ENCODE assay signal across 8 cellular contexts in the genomic region with DNA sequence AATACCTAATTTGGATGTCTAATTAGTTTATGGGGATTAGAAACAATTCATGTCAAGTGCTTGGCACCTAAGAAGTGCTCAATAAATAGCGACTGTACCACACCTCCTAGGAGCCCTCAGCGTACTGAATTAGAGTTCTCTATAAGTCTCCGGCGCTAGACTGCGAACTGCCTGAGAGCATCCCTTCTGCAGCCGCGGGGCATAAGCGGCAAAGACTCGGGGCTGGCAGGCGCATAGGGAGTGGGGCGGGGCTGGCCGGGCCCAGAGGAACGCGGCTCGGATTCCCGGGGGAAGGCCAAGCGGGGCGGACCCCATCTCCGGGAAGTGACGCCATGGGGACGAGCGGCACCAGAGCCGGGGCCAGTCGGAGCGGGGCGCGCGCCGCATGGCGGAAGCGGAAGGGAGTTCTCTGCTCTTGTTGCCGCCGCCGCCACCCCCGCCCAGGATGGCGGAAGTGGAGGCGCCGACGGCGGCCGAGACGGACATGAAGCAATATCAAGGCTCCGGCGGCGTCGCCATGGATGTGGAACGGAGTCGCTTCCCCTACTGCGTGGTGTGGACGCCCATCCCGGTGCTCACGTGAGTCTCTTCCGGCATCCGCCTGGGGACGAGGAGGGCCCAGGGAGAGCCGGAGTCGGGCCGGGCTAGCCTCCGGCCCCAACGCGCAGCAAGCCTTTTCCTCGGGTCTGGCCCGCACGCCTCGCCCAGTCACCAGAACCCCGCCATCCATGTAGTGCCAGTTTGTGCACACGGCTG. TPM values are rescaled to one million over a fixed set of nuclear protein-coding genes. Genes with fewer than 3 reads are reported as not detected.
DNase-seq lines count a peak whose midpoint lies in the region; ATAC-seq and TF ChIP-seq lines count a peak whose summit lies in the region.

Gene TMEM222, plus strand, starts transcription at position 351 of the 756 bp plus-strand sequence. Its CDS starts 35 bp downstream, at position 386.

- in situ Hi-C loops in transverse colon (cut with MboI; ENCODE audit: low pct_ligation_motif_present in 1 of 4, low pct_unique_long_range_greater_than_20kb in 1 of 4, low sequenced_read_pairs in 3 of 4): no loop called here

- WGBS in adrenal gland, 4 donors: 0 to 1% (median 1%) methylated on average over 13 to 67 of the region's 67 CpGs
- WGBS in transverse colon (ENCODE audit: low coverage in 1 of 2), 2 donors: 0 to 1% methylated on average over 5 to 50 of the region's 67 CpGs

- H3K27me3 ChIP-seq in adrenal gland (no peaks in the 10 kb centered on the region), transverse colon (peaks cover 8% of the 10 kb centered on the region)

- ATAC-seq in HG02884 (IDR thresholded peaks at IDR 0.05; ENCODE audit: unreplicated experiment): peak; percentile 89

- TF ChIP-seq POLR2A in GM15510 (IDR thresholded peaks at IDR 0.05; ENCODE audit: borderline replicate concordance, extremely low read depth, insufficient read length): peak; percentile 84
- peak; percentile 36 to 62 for TF ChIP-seq POLR2A in adrenal gland (IDR thresholded peaks at IDR 0.05)
- TF ChIP-seq POLR2A in transverse colon (IDR thresholded peaks at IDR 0.05): peak; percentile 85

- H3K27ac ChIP-seq in adrenal gland (peak within 1 kb of the TSS; percentile 60 to 91 (median 81)), transverse colon (peak within 1 kb of the TSS; percentile 89 to 96 (median 90))

- H3K4me1 ChIP-seq in adrenal gland (replicated peaks in 1 of 2) (peaks cover 9 to 26% of the 10 kb centered on the region in 2 donors), transverse colon (peaks cover 13 to 34% (median 18%) of the 10 kb centered on the region in 4 donors)

- peak; percentile 40 for TF ChIP-seq EP300 in transverse colon (IDR thresholded peaks at IDR 0.05; ENCODE audit: low read depth)

- TF ChIP-seq CTCF in adrenal gland (IDR thresholded peaks at IDR 0.05) (peak in 5 of 6 experiments; percentile 20 to 53 (median 35)), transverse colon (IDR thresholded peaks at IDR 0.05) (peak in 4 of 5 experiments; percentile 19 to 55 (median 28))

- H3K36me3 ChIP-seq in adrenal gland (replicated peaks in 1 of 2) (peaks cover 0 to 14% of the 10 kb centered on the region in 2 donors), transverse colon (no peaks in the 10 kb centered on the region)

- DNase-seq in NCI-H146 treated with DMSO at 0.1 percent for 48 hours (lab: John Stamatoyannopoulos, UW; ENCODE audit: unreplicated experiment): peak; percentile 84
- peak; percentile 95 to 99 (median 96) for DNase-seq in T-helper 1 cell
- peak; percentile 95 to 98 (median 98) for DNase-seq in adrenal gland
- peak; percentile 99 for DNase-seq in cardiac septum (ENCODE audit: low spot score)
- peak; percentile 97 for DNase-seq in pons (ENCODE audit: low spot score)
- DNase-seq in transverse colon: peak; percentile 98

- intact Hi-C loops in adrenal gland (cut with DNase I): no loop called here
- intact Hi-C loops in cardiac septum (cut with DNase I): loop anchor here (5.0 kb wide), 1 partner anchor 45 kb away; the partner anchor contains the start of gene MAP3K6
- intact Hi-C loops in transverse colon (cut with DNase I; ENCODE audit: low total_unique reads): loop anchor here (10.0 kb wide), 1 partner anchor 283 kb away; the partner anchor contains the start of gene AHDC1

- H3K9me3 ChIP-seq in adrenal gland (replicated peaks in 1 of 3) (no peaks in the 10 kb centered on the region), transverse colon (no peaks in the 10 kb centered on the region)

- H3K4me3 ChIP-seq in adrenal gland: peak within 1 kb of the TSS; percentile 66 to 91 (median 86)
- peak within 1 kb of the TSS; percentile 74 to 90 (median 82) for H3K4me3 ChIP-seq in transverse colon

RNA-seq across cellular contexts. Expression of gene TMEM222, which starts in this region (rescaled TPM):
- 10 to 100 TPM; 30.7 to 63.5 (median 49.8) TPM for total RNA-seq in adrenal gland
- polyA plus RNA-seq in adrenal gland: 10 to 100 TPM; 38.8 to 73.2 (median 66.8) TPM
- 26.8 TPM for total RNA-seq in cardiac septum
- total RNA-seq in transverse colon: 10 to 100 TPM; 14.6 to 41.0 (median 22.3) TPM

Comparison
In these comparisons a context has a peak if more than half of its experiments do, and no peak if none do; other contexts are left out.
1. Peak in every context shown above with its lines: DNase-seq, ATAC-seq, H3K4me3 ChIP-seq and H3K27ac ChIP-seq.
2. intact Hi-C loops: an anchor here in cardiac septum (5.0 kb wide) and transverse colon (10.0 kb wide); none called in adrenal gland.